13 cellular contexts compared by ENCODE assay signal in genomic region chr9:126676685-126677143, GRCh38.
DNase-seq lines count a peak whose midpoint lies in the region; ATAC-seq and TF ChIP-seq lines count a peak whose summit lies in the region.
"Had no signal": no experiment of that assay in that cellular context is flagged by ENCODE, and none has a peak within 500 bp of the region (broad histone marks: within the 10 kb centered on the region; RNA-seq: fewer than 3 reads in every experiment).

No MANE protein-coding gene starts in this region.

- no peak overlapping the region for H3K4me3 Mint-ChIP-seq in activated naive CD8-positive, alpha-beta T cell treated with anti-CD3 and anti-CD28 coated beads, Interleukin-2, amount 50 U/mL, for 24 hours
- no peak overlapping the region for H3K4me3 Mint-ChIP-seq in activated naive CD8-positive, alpha-beta T cell treated with anti-CD3 and anti-CD28 coated beads for 36 hours
- H3K4me3 Mint-ChIP-seq: activated T-cell treated with anti-CD3 and anti-CD28 coated beads, Interleukin-2, amount 50 U/mL, for 24 hours had no signal

- no peaks in the 10 kb centered on the region for H3K36me3 Mint-ChIP-seq in activated naive CD8-positive, alpha-beta T cell treated with anti-CD3 and anti-CD28 coated beads, Interleukin-2, amount 50 U/mL, for 24 hours (ENCODE audit: low read depth)
- H3K36me3 Mint-ChIP-seq in activated naive CD8-positive, alpha-beta T cell treated with anti-CD3 and anti-CD28 coated beads for 36 hours = no peaks in the 10 kb centered on the region

- no peak for ATAC-seq in activated naive CD8-positive, alpha-beta T cell treated with anti-CD3 and anti-CD28 coated beads, Interleukin-2, amount 50 U/mL, for 24 hours
- peak; percentile 32 for ATAC-seq in esophagus mucosa

- DNase-seq in activated naive CD8-positive, alpha-beta T cell treated with anti-CD3 and anti-CD28 coated beads, Interleukin-2, amount 50 U/mL, for 24 hours = peak; percentile 33
- no peak for DNase-seq in activated naive CD8-positive, alpha-beta T cell treated with anti-CD3 and anti-CD28 coated beads for 36 hours
- DNase-seq in NCI-H524 treated with DMSO at 0.1 percent for 48 hours (lab: John Stamatoyannopoulos, UW) (peak; percentile 62), renal cortical epithelial cell (ENCODE audit: low read depth) (peak; percentile 38), GM13976 (ENCODE audit: low spot score) (no peak), globus pallidus (ENCODE audit: low spot score) (no peak), activated gamma-delta T cell treated with Interleukin-2 at 50 U/mL for 16 hours (no peak)
- DNase-seq: activated T-cell treated with anti-CD3 and anti-CD28 coated beads, Interleukin-2, amount 50 U/mL, for 24 hours; hippocampal formation; NCI-H2227 treated with DMSO at 0.1 percent for 48 hours; OCI-M1; spleen had no signal

- H3K9me3 Mint-ChIP-seq in activated naive CD8-positive, alpha-beta T cell treated with anti-CD3 and anti-CD28 coated beads, Interleukin-2, amount 50 U/mL, for 24 hours = no peaks in the 10 kb centered on the region
- H3K9me3 Mint-ChIP-seq in activated naive CD8-positive, alpha-beta T cell treated with anti-CD3 and anti-CD28 coated beads for 36 hours = no peaks in the 10 kb centered on the region
- H3K9me3 Mint-ChIP-seq: activated T-cell treated with anti-CD3 and anti-CD28 coated beads, Interleukin-2, amount 50 U/mL, for 24 hours had no signal

- H3K27me3 Mint-ChIP-seq in activated naive CD8-positive, alpha-beta T cell treated with anti-CD3 and anti-CD28 coated beads, Interleukin-2, amount 50 U/mL, for 24 hours = peaks cover 82% of the 10 kb centered on the region
- peaks cover 94% of the 10 kb centered on the region for H3K27me3 Mint-ChIP-seq in activated naive CD8-positive, alpha-beta T cell treated with anti-CD3 and anti-CD28 coated beads for 36 hours

- H3K4me1 Mint-ChIP-seq in activated naive CD8-positive, alpha-beta T cell treated with anti-CD3 and anti-CD28 coated beads, Interleukin-2, amount 50 U/mL, for 24 hours = peaks cover 27% of the 10 kb centered on the region
- H3K4me1 Mint-ChIP-seq in activated naive CD8-positive, alpha-beta T cell treated with anti-CD3 and anti-CD28 coated beads for 36 hours = peaks cover 7% of the 10 kb centered on the region

- in situ Hi-C loops in GM13976 (cut with MboI; ENCODE audit: low sequenced_read_pairs, unreplicated experiment) = no loop called here

- no peak overlapping the region for H3K27ac Mint-ChIP-seq in activated naive CD8-positive, alpha-beta T cell treated with anti-CD3 and anti-CD28 coated beads, Interleukin-2, amount 50 U/mL, for 24 hours
- no peak overlapping the region for H3K27ac Mint-ChIP-seq in activated naive CD8-positive, alpha-beta T cell treated with anti-CD3 and anti-CD28 coated beads for 36 hours
- H3K27ac Mint-ChIP-seq: activated T-cell treated with anti-CD3 and anti-CD28 coated beads, Interleukin-2, amount 50 U/mL, for 24 hours had no signal

- no peak for TF ChIP-seq CTCF in GM13976 (IDR thresholded peaks at IDR 0.05; ENCODE audit: borderline replicate concordance, control extremely low read depth, extremely low read depth, insufficient read depth, missing control alignments)

Comparison
In these comparisons a context has a peak if more than half of its experiments do, and no peak if none do; other contexts are left out.
1. DNase-seq: peak in activated naive CD8-positive, alpha-beta T cell treated with anti-CD3 and anti-CD28 coated beads, Interleukin-2, amount 50 U/mL, for 24 hours (single experiment), NCI-H524 treated with DMSO at 0.1 percent for 48 hours (single experiment) and renal cortical epithelial cell (single experiment); none in activated naive CD8-positive, alpha-beta T cell treated with anti-CD3 and anti-CD28 coated beads for 36 hours (single experiment), GM13976 (single experiment), globus pallidus (single experiment) and activated gamma-delta T cell treated with Interleukin-2 at 50 U/mL for 16 hours (single experiment).